19 cellular contexts compared by ENCODE assay signal in the genomic region with DNA sequence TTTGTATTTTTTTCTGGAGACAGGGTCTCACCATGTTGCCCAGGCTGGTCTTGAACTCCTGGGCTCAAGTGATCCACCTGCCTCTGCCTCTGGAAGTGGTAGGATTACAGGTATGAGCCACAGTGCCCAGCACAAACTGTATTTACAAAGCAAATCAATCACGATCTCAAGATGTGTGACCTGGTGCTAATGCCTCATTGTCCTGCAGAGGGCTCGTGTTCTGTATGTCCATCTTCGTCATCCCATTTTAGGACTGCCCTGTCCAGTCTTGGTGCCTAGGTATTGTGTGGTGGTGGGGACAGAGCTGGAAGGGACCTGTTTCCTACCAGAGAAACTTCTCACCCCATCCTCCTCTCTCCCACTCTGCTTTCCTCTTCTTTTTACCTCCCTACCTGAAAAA. TPM values are rescaled to one million over a fixed set of nuclear protein-coding genes. Genes with fewer than 3 reads are reported as not detected.
"Had no signal": no experiment of that assay in that cellular context is flagged by ENCODE, and none has a peak within 500 bp of the region (broad histone marks: within the 10 kb centered on the region; RNA-seq: fewer than 3 reads in every experiment).

No MANE protein-coding gene starts in this region.

- H3K4me3 ChIP-seq: gastrocnemius medialis, stomach, thoracic aorta had no signal

- ATAC-seq: activated CD8-positive, alpha-beta memory T cell treated with anti-CD3 and anti-CD28 coated beads, Interleukin-2, amount 10 ng/mL, durations not matched to agents 7 days and 5 days; activated naive CD4-positive, alpha-beta T cell treated with anti-CD3 and anti-CD28 coated beads, Interleukin-2, amount 50 U/mL, for 72 hours; gastrocnemius medialis had no signal

- H3K27ac ChIP-seq: gastrocnemius medialis, parathyroid adenoma, stomach, thoracic aorta had no signal

- H3K36me3 ChIP-seq: gastrocnemius medialis, stomach, thoracic aorta had no signal

- H3K27me3 ChIP-seq: gastrocnemius medialis, stomach had no signal

- H3K4me1 ChIP-seq: parathyroid adenoma had no signal

- H3K9ac ChIP-seq: parathyroid adenoma had no signal

- DNase-seq: activated CD4-positive, alpha-beta T cell treated with anti-CD3 and anti-CD28 coated beads, Interleukin-2, amount 50 U/mL, for 48 hours; activated CD8-positive, alpha-beta memory T cell treated with anti-CD3 and anti-CD28 coated beads, Interleukin-2, amount 10 ng/mL, durations not matched to agents 7 days and 5 days; activated effector memory CD4-positive, alpha-beta T cell treated with Interleukin-2 at 50 U/mL for 16 hours; activated T-cell treated with anti-CD3 and anti-CD28 coated beads, Interleukin-2, amount 50 U/mL, for 24 hours; amniotic stem cell; gastrocnemius medialis; kidney; mesendoderm; retina; stomach had no signal

- H3K79me2 ChIP-seq: parathyroid adenoma had no signal

- H3K9me3 ChIP-seq: gastrocnemius medialis, stomach, thoracic aorta had no signal

- FAIRE-seq: endothelial cell of umbilical vein, kidney, urothelium cell line had no signal

- H2AFZ ChIP-seq: parathyroid adenoma had no signal

RNA-seq across cellular contexts. Expression of gene PROK1, which starts 20.2 kb away (rescaled TPM):
- total RNA-seq: activated CD8-positive, alpha-beta memory T cell treated with anti-CD3 and anti-CD28 coated beads, Interleukin-2, amount 10 ng/mL, durations not matched to agents 7 days and 5 days; activated naive CD4-positive, alpha-beta T cell treated with anti-CD3 and anti-CD28 coated beads, Interleukin-2, amount 50 U/mL, for 72 hours; endothelial cell of umbilical vein; fibroblast of lung; kidney; liver; myocyte; skeletal muscle tissue; stomach had no signal
- polyA plus RNA-seq: endothelial cell of umbilical vein, fibroblast of lung had no signal

RNA-seq across cellular contexts. Expression of gene KCNA10, which starts 47.8 kb away (rescaled TPM):
- total RNA-seq: activated CD8-positive, alpha-beta memory T cell treated with anti-CD3 and anti-CD28 coated beads, Interleukin-2, amount 10 ng/mL, durations not matched to agents 7 days and 5 days; activated naive CD4-positive, alpha-beta T cell treated with anti-CD3 and anti-CD28 coated beads, Interleukin-2, amount 50 U/mL, for 72 hours; endothelial cell of umbilical vein; fibroblast of lung; gastrocnemius medialis; kidney; liver; myocyte; thoracic aorta had no signal
- polyA plus RNA-seq: endothelial cell of umbilical vein, fibroblast of lung, liver had no signal
